10 cellular contexts compared by ENCODE assay signal in the genomic region with DNA sequence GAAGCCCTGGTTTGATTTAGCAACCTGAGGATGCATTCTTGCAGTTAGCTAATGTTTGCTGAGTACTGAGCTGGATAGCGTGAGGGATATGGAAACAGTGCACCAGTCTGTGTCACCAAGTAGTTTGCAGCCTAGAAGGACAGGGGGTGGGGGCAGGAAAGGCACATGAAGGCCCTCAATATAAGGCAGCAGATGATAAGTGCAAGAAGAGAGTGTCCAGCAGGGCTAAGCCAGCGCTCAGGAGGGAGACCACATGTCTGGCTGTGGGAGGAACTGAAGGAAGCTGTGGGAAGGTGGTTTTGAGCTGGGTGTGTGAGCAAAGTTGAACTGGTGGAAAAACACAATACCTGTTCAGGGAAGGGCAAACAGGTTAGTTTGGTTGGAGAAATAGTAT. TPM values are rescaled to one million over a fixed set of nuclear protein-coding genes. Genes with fewer than 3 reads are reported as not detected.
DNase-seq lines count a peak whose midpoint lies in the region; ATAC-seq, FAIRE-seq and TF ChIP-seq lines count a peak whose summit lies in the region.
"Had no signal": no experiment of that assay in that cellular context is flagged by ENCODE, and none has a peak within 500 bp of the region (broad histone marks: within the 10 kb centered on the region; RNA-seq: fewer than 3 reads in every experiment).

No MANE protein-coding gene starts in this region.

- no peaks in the 10 kb centered on the region for H3K9me3 Mint-ChIP-seq in Calu3 (ENCODE audit: low read depth, unreplicated experiment)
- H3K9me3 Mint-ChIP-seq in activated T-helper 1 cell treated with anti-CD3 and anti-CD28 coated beads, Interleukin-12 subunit alpha, Interleukin-12 subunit beta, Interleukin-2, Interleukin-4 antibody, amounts not matched to agents 30 ng/mL and 10 ng/mL and 1 ng/mL, durations not matched to agents 14 hours and 24 hours and 36 hours = no peaks in the 10 kb centered on the region

- intact Hi-C loops in Calu3 (cut with micrococcal nuclease; ENCODE audit: unreplicated experiment) = no loop called here
- intact Hi-C loops in activated T-helper 1 cell treated with anti-CD3 and anti-CD28 coated beads, Interleukin-12 subunit alpha, Interleukin-12 subunit beta, Interleukin-2, Interleukin-4 antibody, amounts not matched to agents 30 ng/mL and 10 ng/mL and 1 ng/mL, durations not matched to agents 14 hours and 24 hours and 36 hours (cut with micrococcal nuclease) = no loop called here
- intact Hi-C loops in pancreas (cut with DNase I) = no loop called here

- peaks cover 12 to 36% (median 19%) of the 10 kb centered on the region in 3 donors for H3K4me1 ChIP-seq in pancreas

- no TSS peak for BruUV-seq in Calu3 (replicated peaks; lab: Mats Ljungman, UMichigan)

- peak in 3 of 4 donors; percentile 6 to 17 (median 6) for ATAC-seq in pancreas

- TF ChIP-seq CTCF in Calu3 (IDR thresholded peaks at IDR 0.05; ENCODE audit: unreplicated experiment) (no peak), pancreas (IDR thresholded peaks at IDR 0.05) (no peak), GM10266 (IDR thresholded peaks at IDR 0.05; ENCODE audit: control insufficient read depth, insufficient read depth, low read depth, missing control alignments) (no peak)

- WGBS in pancreas, 2 donors = 61% methylated on average over 2 of the region's 2 CpGs

- DNase-seq in Calu3 (peak; percentile 60), KG1 (lab: John Stamatoyannopoulos, UW) (peak; percentile 11), pancreas (no peak), hypothalamus (lab: John Stamatoyannopoulos, UW) (no peak), GM10266 (ENCODE audit: extremely low spot score) (no peak), inferior parietal cortex (ENCODE audit: extremely low spot score) (no peak)
- DNase-seq in activated T-helper 1 cell treated with anti-CD3 and anti-CD28 coated beads, Interleukin-12 subunit alpha, Interleukin-12 subunit beta, Interleukin-2, Interleukin-4 antibody, amounts not matched to agents 30 ng/mL and 10 ng/mL and 1 ng/mL, durations not matched to agents 14 hours and 24 hours and 36 hours (ENCODE audit: low spot score) = no peak
- DNase-seq: DMS153 had no signal

- H3K36me3 ChIP-seq in pancreas = no peaks in the 10 kb centered on the region

- no peak for FAIRE-seq in pancreas (lab: Jason Lieb, UNC)

- H3K4me3 Mint-ChIP-seq in Calu3 (ENCODE audit: low read depth, unreplicated experiment) = peak overlapping the region; percentile 17
- no peak overlapping the region for H3K4me3 Mint-ChIP-seq in activated T-helper 1 cell treated with anti-CD3 and anti-CD28 coated beads, Interleukin-12 subunit alpha, Interleukin-12 subunit beta, Interleukin-2, Interleukin-4 antibody, amounts not matched to agents 30 ng/mL and 10 ng/mL and 1 ng/mL, durations not matched to agents 14 hours and 24 hours and 36 hours

- no peaks in the 10 kb centered on the region for H3K27me3 ChIP-seq in pancreas

- CTCF ChIA-PET in Calu3 (lab: Charles Lee) = interaction anchor here (0.5 to 3.1 kb wide), 14 partner anchors 10 to 450 kb away, joined by 3 to 25 read pairs (median 5); partner anchors contain the start of gene CEACAM1

- no peaks in the 10 kb centered on the region for H3K9me3 ChIP-seq in pancreas

- peak overlapping the region in 2 of 4 donors; percentile 6 to 26 for H3K27ac ChIP-seq in pancreas

- H3K4me3 ChIP-seq in pancreas = no peak overlapping the region
- H3K4me3 ChIP-seq: skin epidermis had no signal

- no peaks in the 10 kb centered on the region for H3K27me3 Mint-ChIP-seq in Calu3 (ENCODE audit: unreplicated experiment)
- no peaks in the 10 kb centered on the region for H3K27me3 Mint-ChIP-seq in activated T-helper 1 cell treated with anti-CD3 and anti-CD28 coated beads, Interleukin-12 subunit alpha, Interleukin-12 subunit beta, Interleukin-2, Interleukin-4 antibody, amounts not matched to agents 30 ng/mL and 10 ng/mL and 1 ng/mL, durations not matched to agents 14 hours and 24 hours and 36 hours (ENCODE audit: insufficient read depth)

- peak overlapping the region; percentile 37 for H3K27ac Mint-ChIP-seq in Calu3 (ENCODE audit: unreplicated experiment)
- H3K27ac Mint-ChIP-seq in activated T-helper 1 cell treated with anti-CD3 and anti-CD28 coated beads, Interleukin-12 subunit alpha, Interleukin-12 subunit beta, Interleukin-2, Interleukin-4 antibody, amounts not matched to agents 30 ng/mL and 10 ng/mL and 1 ng/mL, durations not matched to agents 14 hours and 24 hours and 36 hours = peak overlapping the region; percentile 4

- peaks cover 55% of the 10 kb centered on the region for H3K4me1 Mint-ChIP-seq in Calu3 (ENCODE audit: low read depth, unreplicated experiment)
- peaks cover 24% of the 10 kb centered on the region for H3K4me1 Mint-ChIP-seq in activated T-helper 1 cell treated with anti-CD3 and anti-CD28 coated beads, Interleukin-12 subunit alpha, Interleukin-12 subunit beta, Interleukin-2, Interleukin-4 antibody, amounts not matched to agents 30 ng/mL and 10 ng/mL and 1 ng/mL, durations not matched to agents 14 hours and 24 hours and 36 hours (ENCODE audit: low read depth)

- peaks cover 7% of the 10 kb centered on the region for H3K36me3 Mint-ChIP-seq in Calu3 (ENCODE audit: insufficient read depth, unreplicated experiment)
- no peaks in the 10 kb centered on the region for H3K36me3 Mint-ChIP-seq in activated T-helper 1 cell treated with anti-CD3 and anti-CD28 coated beads, Interleukin-12 subunit alpha, Interleukin-12 subunit beta, Interleukin-2, Interleukin-4 antibody, amounts not matched to agents 30 ng/mL and 10 ng/mL and 1 ng/mL, durations not matched to agents 14 hours and 24 hours and 36 hours (ENCODE audit: low read depth)

RNA-seq across cellular contexts. Expression of gene CXCL17, which starts 1.7 kb away (rescaled TPM):
- 3.8 and 4.0 TPM in 2 replicates for total RNA-seq in Calu3 (2022)
- not detected in 2 replicates for total RNA-seq in activated T-helper 1 cell treated with anti-CD3 and anti-CD28 coated beads, Interleukin-12 subunit alpha, Interleukin-12 subunit beta, Interleukin-2, Interleukin-4 antibody, amounts not matched to agents 30 ng/mL and 10 ng/mL and 1 ng/mL, durations not matched to agents 14 hours and 24 hours and 36 hours
- total RNA-seq in pancreas = 10 to 100 TPM in 4 of 6 donors, 1 to 10 TPM in 2; 5.1 to 42.1 (median 11.8) TPM
- 1 to 10 TPM; 4.3 to 4.7 TPM for polyA plus RNA-seq in pancreas
- total RNA-seq: epithelial cell of proximal tubule had no signal

RNA-seq across cellular contexts. Expression of gene LIPE, which starts 13.9 kb away (rescaled TPM):
- 17.1 and 22.0 TPM in 2 replicates for total RNA-seq in Calu3 (2022)
- total RNA-seq in activated T-helper 1 cell treated with anti-CD3 and anti-CD28 coated beads, Interleukin-12 subunit alpha, Interleukin-12 subunit beta, Interleukin-2, Interleukin-4 antibody, amounts not matched to agents 30 ng/mL and 10 ng/mL and 1 ng/mL, durations not matched to agents 14 hours and 24 hours and 36 hours = 32.8 and 38.5 TPM in 2 replicates
- 10 to 100 TPM in 1 of 6 donors, 1 to 10 TPM in 5; 1.6 to 14.4 (median 4.0) TPM for total RNA-seq in pancreas
- 10 to 100 TPM in 1 of 2 donors, 1 to 10 TPM in 1; 6.4 to 38.3 TPM for polyA plus RNA-seq in pancreas

RNA-seq across cellular contexts. Expression of gene CNFN, which starts 50.9 kb away (rescaled TPM):
- total RNA-seq in Calu3 (2022) = 1.6 TPM in 2 replicates
- not detected in 2 replicates for total RNA-seq in activated T-helper 1 cell treated with anti-CD3 and anti-CD28 coated beads, Interleukin-12 subunit alpha, Interleukin-12 subunit beta, Interleukin-2, Interleukin-4 antibody, amounts not matched to agents 30 ng/mL and 10 ng/mL and 1 ng/mL, durations not matched to agents 14 hours and 24 hours and 36 hours
- total RNA-seq in pancreas = 1 to 10 TPM in 1 of 6 donors, under 1 TPM in 4, not detected in 1; 0.32 to 1.9 (median 0.61) TPM
- polyA plus RNA-seq in pancreas = 1 to 10 TPM; 4.0 to 4.2 TPM

Comparison
In these comparisons a context has a peak if more than half of its experiments do, and no peak if none do; other contexts are left out.
1. DNase-seq: peak in Calu3 (single experiment) and KG1 (single experiment); none in activated T-helper 1 cell treated with anti-CD3 and anti-CD28 coated beads, Interleukin-12 subunit alpha, Interleukin-12 subunit beta, Interleukin-2, Interleukin-4 antibody, amounts not matched to agents 30 ng/mL and 10 ng/mL and 1 ng/mL, durations not matched to agents 14 hours and 24 hours and 36 hours (single experiment), pancreas (0 of 6), hypothalamus (0 of 51), GM10266 (single experiment) and inferior parietal cortex (single experiment).